ENCODE assay signal across 32 cellular contexts in the genomic region with DNA sequence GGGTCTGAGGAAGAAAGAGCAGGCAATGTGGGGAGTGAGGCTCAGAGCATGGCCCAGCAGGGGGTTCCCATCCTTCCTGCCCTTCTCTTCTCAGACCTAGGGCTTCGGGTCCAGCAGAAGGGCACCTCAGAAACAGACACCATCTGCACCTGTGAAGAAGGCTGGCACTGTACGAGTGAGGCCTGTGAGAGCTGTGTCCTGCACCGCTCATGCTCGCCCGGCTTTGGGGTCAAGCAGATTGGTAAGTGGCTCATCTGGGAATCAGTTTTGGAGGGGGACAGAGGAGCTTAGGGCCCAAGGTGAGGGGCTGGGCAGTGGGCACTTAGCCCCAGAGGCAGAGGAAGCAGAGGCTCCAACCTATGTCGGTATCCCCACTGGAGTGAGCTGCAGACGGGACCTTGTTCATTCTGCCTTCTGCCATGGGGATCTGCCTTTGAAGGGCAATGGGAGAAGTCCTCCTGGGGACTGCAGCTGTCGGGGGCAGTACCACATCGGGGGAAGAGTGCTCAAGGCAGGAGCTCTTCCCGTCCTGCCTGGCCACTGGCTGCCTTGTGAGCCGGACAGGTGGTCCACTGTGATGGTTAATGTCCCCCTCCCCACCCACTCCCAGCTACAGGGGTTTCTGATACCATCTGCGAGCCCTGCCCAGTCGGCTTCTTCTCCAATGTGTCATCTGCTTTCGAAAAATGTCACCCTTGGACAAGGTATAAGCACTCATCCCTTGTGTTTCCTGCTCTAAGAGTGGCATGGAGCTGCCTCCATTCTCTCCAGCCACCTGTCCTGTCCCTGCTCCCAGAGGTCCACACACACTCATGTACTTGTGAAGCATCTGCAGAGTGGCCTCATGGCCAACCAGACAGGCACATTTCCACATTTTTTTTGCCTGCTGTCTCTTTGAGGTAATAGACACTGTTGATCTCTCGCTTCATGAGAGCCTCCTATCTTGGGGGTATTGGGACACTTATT. TPM values are rescaled to one million over a fixed set of nuclear protein-coding genes. Genes with fewer than 3 reads are reported as not detected.
DNase-seq lines count a peak whose midpoint lies in the region; ATAC-seq and TF ChIP-seq lines count a peak whose summit lies in the region.
"Had no signal": no experiment of that assay in that cellular context is flagged by ENCODE, and none has a peak within 500 bp of the region (broad histone marks: within the 10 kb centered on the region; RNA-seq: fewer than 3 reads in every experiment).

No MANE protein-coding gene starts in this region.

- peaks cover 26% of the 10 kb centered on the region for H3K27me3 Mint-ChIP-seq in MCF 10A (ENCODE audit: insufficient read depth, unreplicated experiment)

- no TSS peak for BruUV-seq in MCF 10A (replicated peaks; lab: Mats Ljungman, UMichigan)

- H3K36me3 Mint-ChIP-seq in MCF 10A (ENCODE audit: insufficient read depth, unreplicated experiment), result peaks cover 10% of the 10 kb centered on the region
- H3K36me3 Mint-ChIP-seq: activated CD8-positive, alpha-beta memory T cell treated with anti-CD3 and anti-CD28 coated beads, Interleukin-2, amount 10 ng/mL, durations not matched to agents 7 days and 5 days; activated naive CD8-positive, alpha-beta T cell treated with anti-CD3 and anti-CD28 coated beads, Interleukin-2, amount 10 ng/mL, durations not matched to agents 7 days and 5 days had no signal

- H3K27ac ChIP-seq in breast epithelium (no peak overlapping the region), WERI-Rb-1 (no peak overlapping the region)
- H3K27ac ChIP-seq: ascending aorta, dorsolateral prefrontal cortex, epithelial cell of prostate, ovary, right atrium auricular region had no signal

- no peak overlapping the region for H3K4me3 Mint-ChIP-seq in MCF 10A (ENCODE audit: unreplicated experiment)
- H3K4me3 Mint-ChIP-seq: activated CD8-positive, alpha-beta memory T cell treated with anti-CD3 and anti-CD28 coated beads, Interleukin-2, amount 10 ng/mL, durations not matched to agents 7 days and 5 days; activated naive CD8-positive, alpha-beta T cell treated with anti-CD3 and anti-CD28 coated beads, Interleukin-2, amount 10 ng/mL, durations not matched to agents 7 days and 5 days; activated T-helper 17 cell treated with anti-CD3 and anti-CD28 coated beads, Interleukin-2, amount 50 U/mL, for 72 hours; CD8-positive, alpha-beta T cell; naive thymus-derived CD8-positive, alpha-beta T cell; T-cell had no signal

- intact Hi-C loops in MCF 10A (cut with micrococcal nuclease) (no loop called here), breast epithelium (cut with DNase I; ENCODE audit: low total_unique reads) (no loop called here)

- CTCF ChIA-PET in MCF 10A (lab: Yijun Ruan, JAX), result interaction anchor here (0.7 to 1.5 kb wide), 6 partner anchors 10 to 336 kb away, joined by 3 to 8 read pairs (median 4); no protein-coding TSS in a partner anchor

- no peak for TF ChIP-seq POLR2A in breast epithelium (IDR thresholded peaks at IDR 0.05)

- peak overlapping the region; percentile 4 for H3K27ac Mint-ChIP-seq in MCF 10A (ENCODE audit: low read depth, unreplicated experiment)
- H3K27ac Mint-ChIP-seq: activated CD8-positive, alpha-beta memory T cell treated with anti-CD3 and anti-CD28 coated beads, Interleukin-2, amount 10 ng/mL, durations not matched to agents 7 days and 5 days; activated naive CD8-positive, alpha-beta T cell treated with anti-CD3 and anti-CD28 coated beads, Interleukin-2, amount 10 ng/mL, durations not matched to agents 7 days and 5 days; activated T-helper 17 cell treated with anti-CD3 and anti-CD28 coated beads, Interleukin-2, amount 50 U/mL, for 72 hours; CD8-positive, alpha-beta T cell; T-cell had no signal

- POLR2A ChIA-PET in MCF 10A (lab: Yijun Ruan, JAX), result no interaction called here

- no peaks in the 10 kb centered on the region for H3K36me3 ChIP-seq in breast epithelium
- no peaks in the 10 kb centered on the region for H3K36me3 ChIP-seq in WERI-Rb-1
- H3K36me3 ChIP-seq: HAP-1, MG63, ovary, Peyer's patch, right atrium auricular region had no signal

- H3K4me3 ChIP-seq in breast epithelium (no peak overlapping the region), WERI-Rb-1 (ENCODE audit: low read depth, low read length) (no peak overlapping the region)
- H3K4me3 ChIP-seq: ascending aorta, dorsolateral prefrontal cortex, HAP-1, MG63, ovary, Peyer's patch, right atrium auricular region had no signal

- H3K27me3 ChIP-seq in breast epithelium (no peaks in the 10 kb centered on the region), WERI-Rb-1 (ENCODE audit: insufficient read depth, low read depth, severe bottlenecking) (no peaks in the 10 kb centered on the region)
- H3K27me3 ChIP-seq: ascending aorta, dorsolateral prefrontal cortex, ovary, Peyer's patch, right atrium auricular region had no signal

- H3K9me3 ChIP-seq in breast epithelium, result no peaks in the 10 kb centered on the region
- no peaks in the 10 kb centered on the region for H3K9me3 ChIP-seq in WERI-Rb-1 (ENCODE audit: severe bottlenecking)
- H3K9me3 ChIP-seq: ascending aorta, HAP-1, MG63, ovary, Peyer's patch, right atrium auricular region had no signal

- H3K4me1 Mint-ChIP-seq in MCF 10A (ENCODE audit: insufficient read depth, unreplicated experiment), result peaks cover 7% of the 10 kb centered on the region
- H3K4me1 Mint-ChIP-seq: activated T-helper 17 cell treated with anti-CD3 and anti-CD28 coated beads, Interleukin-2, amount 50 U/mL, for 72 hours had no signal

- DNase-seq in MCF 10A (ENCODE audit: unreplicated experiment), result no peak
- no peak for DNase-seq in breast epithelium (ENCODE audit: low spot score in 2 of 2)
- peak; percentile 82 for DNase-seq in mesenteric fat pad (ENCODE audit: low spot score)
- DNase-seq in WERI-Rb-1, result no peak
- DNase-seq in nucleus accumbens (lab: John Stamatoyannopoulos, UW), result no peak
- no peak for DNase-seq in activated CD8-positive, alpha-beta memory T cell treated with anti-CD3 and anti-CD28 coated beads, Interleukin-2, amount 50 U/mL, for 48 hours
- DNase-seq: activated CD4-positive, CD25-positive, alpha-beta regulatory T cell; activated CD8-positive, alpha-beta memory T cell treated with anti-CD3 and anti-CD28 coated beads, Interleukin-2, amount 10 ng/mL, durations not matched to agents 7 days and 5 days; activated naive CD8-positive, alpha-beta T cell treated with anti-CD3 and anti-CD28 coated beads, Interleukin-2, amount 10 ng/mL, durations not matched to agents 7 days and 5 days; CD8-positive, alpha-beta T cell; KBM-7; left ventricle myocardium superior; midbrain; naive thymus-derived CD8-positive, alpha-beta T cell; NCI-H1105 treated with DMSO at 0.1 percent for 48 hours; NCI-H1930; NCI-H526; NK-92 treated with Interleukin-12 subunit alpha and Interleukin-12 subunit beta, amount 100 ng/mL, for 24 hours; ovary; stimulated activated CD4-positive, alpha-beta T cell treated with anti-CD3 and anti-CD28 coated beads, Interleukin-2, amount 100 ng/mL, for 48 hours; T-cell had no signal

- H3K9me3 Mint-ChIP-seq in MCF 10A (ENCODE audit: unreplicated experiment), result no peaks in the 10 kb centered on the region
- H3K9me3 Mint-ChIP-seq: activated naive CD8-positive, alpha-beta T cell treated with anti-CD3 and anti-CD28 coated beads, Interleukin-2, amount 10 ng/mL, durations not matched to agents 7 days and 5 days; activated T-helper 17 cell treated with anti-CD3 and anti-CD28 coated beads, Interleukin-2, amount 50 U/mL, for 72 hours; CD8-positive, alpha-beta T cell; naive thymus-derived CD8-positive, alpha-beta T cell; T-cell had no signal

- no peak for TF ChIP-seq CTCF in MCF 10A (IDR thresholded peaks at IDR 0.05; ENCODE audit: unreplicated experiment)
- no peak for TF ChIP-seq CTCF in breast epithelium (IDR thresholded peaks at IDR 0.05)
- no peak for TF ChIP-seq CTCF in WERI-Rb-1 (IDR thresholded peaks at IDR 0.05; ENCODE audit: low read depth, low read length)

- peak; percentile 21 for ATAC-seq in SK-N-SH treated with all-trans-retinoic acid at 6 μM for 48 hours
- ATAC-seq in HG02759 (IDR thresholded peaks at IDR 0.05; ENCODE audit: unreplicated experiment), result no peak
- ATAC-seq: activated CD8-positive, alpha-beta memory T cell treated with anti-CD3 and anti-CD28 coated beads, Interleukin-2, amount 10 ng/mL, durations not matched to agents 7 days and 5 days; activated T-helper 17 cell treated with anti-CD3 and anti-CD28 coated beads, Interleukin-2, amount 50 U/mL, for 72 hours; CD8-positive, alpha-beta T cell; left ventricle myocardium superior; naive thymus-derived CD8-positive, alpha-beta T cell; T-cell had no signal

- H3K4me1 ChIP-seq in breast epithelium, result peaks cover 0 to 4% of the 10 kb centered on the region in 2 donors
- H3K4me1 ChIP-seq: HAP-1 had no signal

TF ChIP-seq in SK-N-SH treated with all-trans-retinoic acid at 6 μM for 48 hours, 23 proteins besides CTCF, POLR2A, EP300 and RAD21 (continues in another document):
- TF ChIP-seq OSR1 (CRISPR knock-in tag; IDR thresholded peaks at IDR 0.05) (no peak), TCF4 (CRISPR knock-in tag; IDR thresholded peaks at IDR 0.05; ENCODE audit: borderline replicate concordance) (no peak), ZNF565 (CRISPR knock-in tag; conservative IDR thresholded peaks at IDR 0.05; ENCODE audit: low read depth) (no peak), ZNF70 (CRISPR knock-in tag; IDR thresholded peaks at IDR 0.05) (no peak), ESRRG (CRISPR knock-in tag; IDR thresholded peaks at IDR 0.05) (no peak)
- TF ChIP-seq, protein P1, sequence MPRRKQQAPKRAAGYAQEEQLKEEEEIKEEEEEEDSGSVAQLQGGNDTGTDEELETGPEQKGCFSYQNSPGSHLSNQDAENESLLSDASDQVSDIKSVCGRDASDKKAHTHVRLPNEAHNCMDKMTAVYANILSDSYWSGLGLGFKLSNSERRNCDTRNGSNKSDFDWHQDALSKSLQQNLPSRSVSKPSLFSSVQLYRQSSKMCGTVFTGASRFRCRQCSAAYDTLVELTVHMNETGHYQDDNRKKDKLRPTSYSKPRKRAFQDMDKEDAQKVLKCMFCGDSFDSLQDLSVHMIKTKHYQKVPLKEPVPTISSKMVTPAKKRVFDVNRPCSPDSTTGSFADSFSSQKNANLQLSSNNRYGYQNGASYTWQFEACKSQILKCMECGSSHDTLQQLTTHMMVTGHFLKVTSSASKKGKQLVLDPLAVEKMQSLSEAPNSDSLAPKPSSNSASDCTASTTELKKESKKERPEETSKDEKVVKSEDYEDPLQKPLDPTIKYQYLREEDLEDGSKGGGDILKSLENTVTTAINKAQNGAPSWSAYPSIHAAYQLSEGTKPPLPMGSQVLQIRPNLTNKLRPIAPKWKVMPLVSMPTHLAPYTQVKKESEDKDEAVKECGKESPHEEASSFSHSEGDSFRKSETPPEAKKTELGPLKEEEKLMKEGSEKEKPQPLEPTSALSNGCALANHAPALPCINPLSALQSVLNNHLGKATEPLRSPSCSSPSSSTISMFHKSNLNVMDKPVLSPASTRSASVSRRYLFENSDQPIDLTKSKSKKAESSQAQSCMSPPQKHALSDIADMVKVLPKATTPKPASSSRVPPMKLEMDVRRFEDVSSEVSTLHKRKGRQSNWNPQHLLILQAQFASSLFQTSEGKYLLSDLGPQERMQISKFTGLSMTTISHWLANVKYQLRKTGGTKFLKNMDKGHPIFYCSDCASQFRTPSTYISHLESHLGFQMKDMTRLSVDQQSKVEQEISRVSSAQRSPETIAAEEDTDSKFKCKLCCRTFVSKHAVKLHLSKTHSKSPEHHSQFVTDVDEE (CRISPR knock-in tag; IDR thresholded peaks at IDR 0.05), result no peak

RNA-seq across cellular contexts. Expression of gene CD40, which starts 4.7 kb away (rescaled TPM):
- total RNA-seq in MCF 10A (2022) (1.5 and 2.3 TPM in 2 replicates), breast epithelium (10 to 100 TPM; 11.7 to 21.6 (median 17.0) TPM), mesenteric fat pad (17.3 TPM)
- total RNA-seq: HT-29 had no signal

RNA-seq across cellular contexts. Expression of gene NCOA5, which starts 33.0 kb away (rescaled TPM):
- total RNA-seq in MCF 10A (2022) (26.0 and 31.2 TPM in 2 replicates), breast epithelium (10 to 100 TPM; 30.1 to 59.7 (median 36.1) TPM), mesenteric fat pad (23.3 TPM)
